Comparison of ENCODE assay signal across 8 cellular contexts in the genomic region with DNA sequence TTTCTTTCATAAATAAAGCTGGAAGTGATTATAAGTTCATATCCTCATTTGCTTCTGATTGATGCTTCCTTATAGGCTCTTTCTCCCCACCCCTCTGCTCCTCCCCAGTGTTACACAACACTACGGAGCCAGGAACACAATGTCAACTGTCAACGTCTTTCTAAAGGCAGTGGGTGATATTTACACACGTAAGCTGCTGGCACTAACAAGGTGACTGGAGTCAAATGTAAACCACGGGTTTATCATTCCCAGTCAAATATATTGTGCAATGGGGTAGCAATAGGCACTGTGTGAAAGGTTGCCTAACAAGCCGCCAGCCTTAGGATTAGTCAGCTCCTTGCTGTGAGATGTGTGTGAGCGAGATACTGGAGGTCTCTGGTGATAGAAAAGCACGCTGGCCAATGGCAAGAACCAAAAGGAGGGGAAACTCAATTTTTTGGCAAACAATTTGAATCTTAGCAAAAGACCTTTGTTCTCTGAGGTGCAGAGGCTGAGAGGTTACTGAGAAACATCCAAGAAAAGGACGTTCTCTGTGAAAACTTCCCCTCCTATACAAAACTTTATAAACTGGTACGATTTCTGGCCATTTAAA. TPM values are rescaled to one million over a fixed set of nuclear protein-coding genes. Genes with fewer than 3 reads are reported as not detected.
DNase-seq lines count a peak whose midpoint lies in the region; ATAC-seq, FAIRE-seq and TF ChIP-seq lines count a peak whose summit lies in the region.

No MANE protein-coding gene starts in this region.

- TF ChIP-seq CTCF in dorsolateral prefrontal cortex (IDR thresholded peaks at IDR 0.05 in 54 of 56, conservative IDR thresholded peaks at IDR 0.05 in 2 of 56; ENCODE audit: low read depth in 1 of 56, partially characterized antibody in 56 of 56) = no peak

- peak overlapping the region in 52 of 59 donors; percentile 3 to 61 (median 38) for H3K4me3 ChIP-seq in dorsolateral prefrontal cortex

- intact Hi-C loops in dorsolateral prefrontal cortex (cut with DNase I) = no loop called here

- TF ChIP-seq POLR2A in H54 (IDR thresholded peaks at IDR 0.05; ENCODE audit: low read depth, low read length) = no peak
- no peak for TF ChIP-seq POLR2A in GM18505 (IDR thresholded peaks at IDR 0.05; ENCODE audit: borderline replicate concordance, extremely low read depth, insufficient read depth, insufficient read length)

- peak; percentile 68 for DNase-seq in H54 (ENCODE audit: insufficient read length, low spot score)
- peak; percentile 96 to 99 for DNase-seq in NOMO-1 (lab: John Stamatoyannopoulos, UW; ENCODE audit: unreplicated experiment in 2 of 2)
- DNase-seq in dorsolateral prefrontal cortex = peak in 1 of 10 donors; percentile 34
- DNase-seq in lung microvascular endothelial cell (ENCODE audit: low read depth in 2 of 2) = peak; percentile 1 to 76
- DNase-seq in NCI-H187 (lab: John Stamatoyannopoulos, UW) = no peak
- no peak for DNase-seq in activated effector memory CD4-positive, alpha-beta T cell treated with anti-CD3 and anti-CD28 coated beads, Interleukin-2, amount 50 U/mL, for 16 hours

- no peaks in the 10 kb centered on the region for H3K27me3 ChIP-seq in dorsolateral prefrontal cortex

- H3K27ac ChIP-seq in dorsolateral prefrontal cortex = no peak overlapping the region

- FAIRE-seq in H54 (lab: Jason Lieb, UNC) = peak; percentile 99

- ATAC-seq in HG02970 (IDR thresholded peaks at IDR 0.05; ENCODE audit: low FRiP score, unreplicated experiment) (no peak), GM18505 (IDR thresholded peaks at IDR 0.05; ENCODE audit: unreplicated experiment) (no peak)

RNA-seq across cellular contexts. Expression of a gene that starts 22.1 kb away (rescaled TPM):
- 100 to 1,000 TPM; 137 to 232 (median 183) TPM for total RNA-seq in dorsolateral prefrontal cortex
- total RNA-seq in lung microvascular endothelial cell = 217 and 301 TPM in 2 replicates

Comparison
In these comparisons a context has a peak if more than half of its experiments do, and no peak if none do; other contexts are left out.
1. DNase-seq: peak in H54 (single experiment), NOMO-1 (2 of 2) and lung microvascular endothelial cell (2 of 2); none in NCI-H187 (0 of 2) and activated effector memory CD4-positive, alpha-beta T cell treated with anti-CD3 and anti-CD28 coated beads, Interleukin-2, amount 50 U/mL, for 16 hours (single experiment).